In genomic region chr12:104215638-104216297, GRCh38 we compare ENCODE assay signal across 8 cellular contexts. TPM values are rescaled to one million over a fixed set of nuclear protein-coding genes. Genes with fewer than 3 reads are reported as not detected.
DNase-seq lines count a peak whose midpoint lies in the region; ATAC-seq and TF ChIP-seq lines count a peak whose summit lies in the region.

Gene TXNRD1 (plus strand): TSS chr12:104215779. CDS start chr12:104215803, 24 bp downstream.

- H3K9me3 ChIP-seq in esophagus (ENCODE audit: control insufficient read depth in 2 of 2, insufficient read depth in 1 of 2, low read depth in 1 of 2, low read length in 1 of 2) (no peaks in the 10 kb centered on the region), mucosa of rectum (ENCODE audit: control insufficient read depth in 2 of 2, low read length in 2 of 2) (no peaks in the 10 kb centered on the region)

- peaks cover 2 to 3% of the 10 kb centered on the region in 2 donors for H3K4me1 ChIP-seq in esophagus (ENCODE audit: control insufficient read depth in 2 of 2, insufficient read depth in 2 of 2, low read length in 1 of 2)
- H3K4me1 ChIP-seq in mucosa of rectum (ENCODE audit: control insufficient read depth in 2 of 2, insufficient read depth in 2 of 2, low read length in 2 of 2): peaks cover 9 to 11% of the 10 kb centered on the region in 2 donors

- peak; percentile 65 for DNase-seq in NCI-H526 treated with DMSO at 0.1 percent for 48 hours (lab: John Stamatoyannopoulos, UW)
- peak; percentile 75 for DNase-seq in activated T-cell treated with anti-CD3 and anti-CD28 coated beads for 1 hour (ENCODE audit: low read depth)
- DNase-seq in stimulated activated CD8-positive, alpha-beta memory T cell treated with anti-CD3 and anti-CD28 coated beads, Interleukin-4, amount 100 ng/mL, for 24 hours (ENCODE audit: low read depth): peak; percentile 77
- no peak for DNase-seq in NCI-H146 (lab: John Stamatoyannopoulos, UW)

- 4 to 5% methylated on average over 70 to 71 of the region's 71 CpGs for WGBS in esophagus, 2 donors

- peak within 1 kb of the TSS; percentile 52 to 61 for H3K4me3 ChIP-seq in esophagus (ENCODE audit: low read depth in 1 of 2, low read length in 2 of 2)
- H3K4me3 ChIP-seq in mucosa of rectum (ENCODE audit: low read length in 2 of 2): peak within 1 kb of the TSS; percentile 68 to 72

- TF ChIP-seq CTCF in GM12873 (IDR thresholded peaks at IDR 0.05; ENCODE audit: insufficient read depth, low read depth, low read length, missing control alignments): peak; percentile 89

- peak within 1 kb of the TSS; percentile 79 to 83 for H3K9ac ChIP-seq in mucosa of rectum (ENCODE audit: low read depth in 1 of 2, low read length in 2 of 2)

- H3K27me3 ChIP-seq in esophagus (ENCODE audit: control insufficient read depth in 1 of 2, insufficient read depth in 2 of 2, low read length in 2 of 2): no peaks in the 10 kb centered on the region
- peaks cover 0 to 2% of the 10 kb centered on the region in 2 donors for H3K27me3 ChIP-seq in mucosa of rectum (ENCODE audit: control insufficient read depth in 2 of 2, insufficient read depth in 2 of 2, low read length in 2 of 2)

- peak; percentile 95 for ATAC-seq in HG02610 (IDR thresholded peaks at IDR 0.05; ENCODE audit: unreplicated experiment)

- H3K36me3 ChIP-seq in esophagus (ENCODE audit: control insufficient read depth in 2 of 2, insufficient read depth in 2 of 2, low read length in 1 of 2) (no peaks in the 10 kb centered on the region), mucosa of rectum (ENCODE audit: control insufficient read depth in 2 of 2, insufficient read depth in 2 of 2, low read length in 2 of 2) (no peaks in the 10 kb centered on the region)

- peak within 1 kb of the TSS; percentile 65 to 73 for H3K27ac ChIP-seq in esophagus (ENCODE audit: low read depth in 2 of 2, low read length in 1 of 2)
- H3K27ac ChIP-seq in mucosa of rectum (ENCODE audit: low read depth in 2 of 2, low read length in 2 of 2): peak within 1 kb of the TSS in 1 of 2 donors; percentile 41

RNA-seq across cellular contexts. Expression of gene TXNRD1, which starts in this region (rescaled TPM):
- polyA plus RNA-seq in esophagus: 10 to 100 TPM in 1 of 2 donors, 1 to 10 TPM in 1; 8.8 to 20.0 TPM
